Comparison of ENCODE assay signal across 21 cellular contexts in genomic region chr16:82784567-82784956, GRCh38.
"Had no signal": no experiment of that assay in that cellular context is flagged by ENCODE, and none has a peak within 500 bp of the region (broad histone marks: within the 10 kb centered on the region; RNA-seq: fewer than 3 reads in every experiment).

No MANE protein-coding gene starts in this region.

- H3K36me3 ChIP-seq: neural progenitor cell, pancreas, prostate gland, right lobe of liver, tibial nerve had no signal

- H3K27ac ChIP-seq: coronary artery, heart left ventricle, neural progenitor cell, pancreas, prostate gland, right lobe of liver, testis, tibial nerve had no signal

- H3K4me1 ChIP-seq: pancreas, prostate gland, right lobe of liver, testis had no signal

- H3K9me3 Mint-ChIP-seq: endodermal cell; neural progenitor cell; stimulated activated effector memory CD8-positive, alpha-beta T cell treated with anti-CD3 and anti-CD28 coated beads, Interleukin-12 subunit alpha, Interleukin-12 subunit beta, amount 100 ng/mL, for 72 hours; stimulated activated naive CD8-positive, alpha-beta T cell treated with anti-CD3 and anti-CD28 coated beads, Interleukin-15, amount 100 ng/mL, for 72 hours had no signal

- H3K4me3 ChIP-seq: coronary artery, heart left ventricle, mucosa of descending colon, neural progenitor cell, pancreas, prostate gland, right lobe of liver, testis, tibial nerve had no signal

- DNase-seq: effector CD4-positive, alpha-beta T cell; endodermal cell; erythroblast; foreskin melanocyte; heart left ventricle; hippocampal formation; mammary epithelial cell; nucleus accumbens; pancreas; right lobe of liver; stimulated activated CD4-positive, alpha-beta T cell treated with anti-CD3 and anti-CD28 coated beads, Interleukin-4, amount 100 ng/mL, for 1 hour; stimulated activated CD8-positive, alpha-beta memory T cell treated with anti-CD3 and anti-CD28 coated beads, Interleukin-4, amount 100 ng/mL, for 48 hours; stimulated activated naive CD8-positive, alpha-beta T cell treated with anti-CD3 and anti-CD28 coated beads, Interleukin-15, amount 100 ng/mL, for 72 hours; testis had no signal

- H3K4me3 Mint-ChIP-seq: endodermal cell; natural killer cell treated with Interleukin-12 subunit alpha and Interleukin-12 subunit beta and Interleukin-15 and Interleukin-18, amount 100 ng/mL, for 72 hours; neural progenitor cell; stimulated activated effector memory CD8-positive, alpha-beta T cell treated with anti-CD3 and anti-CD28 coated beads, Interleukin-12 subunit alpha, Interleukin-12 subunit beta, amount 100 ng/mL, for 72 hours; stimulated activated naive CD8-positive, alpha-beta T cell treated with anti-CD3 and anti-CD28 coated beads, Interleukin-15, amount 100 ng/mL, for 72 hours had no signal

- H3K27me3 ChIP-seq: heart left ventricle, neural progenitor cell, pancreas, right lobe of liver, testis, tibial nerve had no signal

- ATAC-seq: heart left ventricle; natural killer cell treated with Interleukin-12 subunit alpha and Interleukin-12 subunit beta and Interleukin-15 and Interleukin-18, amount 100 ng/mL, for 72 hours; pancreas; right lobe of liver; stimulated activated effector memory CD8-positive, alpha-beta T cell treated with anti-CD3 and anti-CD28 coated beads, Interleukin-12 subunit alpha, Interleukin-12 subunit beta, amount 100 ng/mL, for 72 hours; stimulated activated naive CD8-positive, alpha-beta T cell treated with anti-CD3 and anti-CD28 coated beads, Interleukin-15, amount 100 ng/mL, for 72 hours had no signal

- H3K4me1 Mint-ChIP-seq: stimulated activated naive CD8-positive, alpha-beta T cell treated with anti-CD3 and anti-CD28 coated beads, Interleukin-15, amount 100 ng/mL, for 72 hours had no signal

- H3K9me3 ChIP-seq: heart left ventricle, mucosa of descending colon, pancreas, prostate gland, right lobe of liver, testis, tibial nerve had no signal

- H3K27ac Mint-ChIP-seq: endodermal cell; natural killer cell treated with Interleukin-12 subunit alpha and Interleukin-12 subunit beta and Interleukin-15 and Interleukin-18, amount 100 ng/mL, for 72 hours; neural progenitor cell; stimulated activated effector memory CD8-positive, alpha-beta T cell treated with anti-CD3 and anti-CD28 coated beads, Interleukin-12 subunit alpha, Interleukin-12 subunit beta, amount 100 ng/mL, for 72 hours; stimulated activated naive CD8-positive, alpha-beta T cell treated with anti-CD3 and anti-CD28 coated beads, Interleukin-15, amount 100 ng/mL, for 72 hours had no signal

- H3K36me3 Mint-ChIP-seq: natural killer cell treated with Interleukin-12 subunit alpha and Interleukin-12 subunit beta and Interleukin-15 and Interleukin-18, amount 100 ng/mL, for 72 hours; neural progenitor cell; stimulated activated effector memory CD8-positive, alpha-beta T cell treated with anti-CD3 and anti-CD28 coated beads, Interleukin-12 subunit alpha, Interleukin-12 subunit beta, amount 100 ng/mL, for 72 hours had no signal
